In genomic region chr5:34765662-34766061, GRCh38 we compare ENCODE assay signal across 27 cellular contexts.
"Had no signal": no experiment of that assay in that cellular context is flagged by ENCODE, and none has a peak within 500 bp of the region (broad histone marks: within the 10 kb centered on the region; RNA-seq: fewer than 3 reads in every experiment).

No MANE protein-coding gene starts in this region.

- H3K4me1 ChIP-seq: colonic mucosa, foreskin keratinocyte had no signal

- H3K4me3 ChIP-seq: colonic mucosa, coronary artery, dorsolateral prefrontal cortex, esophagus muscularis mucosa, esophagus squamous epithelium, gastrocnemius medialis, gastroesophageal sphincter, heart left ventricle, heart right ventricle had no signal

- H3K27me3 ChIP-seq: colonic mucosa, dorsolateral prefrontal cortex, esophagus muscularis mucosa, esophagus squamous epithelium, foreskin keratinocyte, gastrocnemius medialis, gastroesophageal sphincter, heart left ventricle, heart right ventricle had no signal

- FAIRE-seq: colon, endometrium, endothelial cell of umbilical vein, frontal cortex had no signal

- H3K27ac ChIP-seq: colonic mucosa, coronary artery, dorsolateral prefrontal cortex, epithelial cell of prostate, esophagus muscularis mucosa, esophagus squamous epithelium, foreskin keratinocyte, gastrocnemius medialis, gastroesophageal sphincter, heart left ventricle, heart right ventricle had no signal

- DNase-seq: colonic mucosa; cortex of kidney; dermis blood vessel endothelial cell; dorsolateral prefrontal cortex; effector CD4-positive, alpha-beta T cell; effector CD8-positive, alpha-beta T cell; effector memory CD4-positive, alpha-beta T cell; effector memory CD8-positive, alpha-beta T cell; erythroblast; esophagus squamous epithelium; foreskin fibroblast; foreskin keratinocyte; foreskin melanocyte; gastrocnemius medialis; glutamatergic neuron; head of caudate nucleus; heart left ventricle; heart right ventricle had no signal

- ATAC-seq: effector memory CD8-positive, alpha-beta T cell; esophagus mucosa; foreskin keratinocyte; gastrocnemius medialis; gastroesophageal sphincter; heart left ventricle; heart right ventricle had no signal

- H3K9me3 ChIP-seq: colonic mucosa, esophagus muscularis mucosa, esophagus squamous epithelium, gastrocnemius medialis, gastroesophageal sphincter, heart left ventricle, heart right ventricle had no signal

- H3K36me3 ChIP-seq: colonic mucosa, gastrocnemius medialis had no signal
